18 cellular contexts compared by ENCODE assay signal in genomic region chr2:122481244-122481622, GRCh38.
"Had no signal": no experiment of that assay in that cellular context is flagged by ENCODE, and none has a peak within 500 bp of the region (broad histone marks: within the 10 kb centered on the region; RNA-seq: fewer than 3 reads in every experiment).

No MANE protein-coding gene starts in this region.

- H3K9me3 ChIP-seq: heart left ventricle, left lung, mucosa of descending colon, right lobe of liver, thoracic aorta, tibial nerve, upper lobe of left lung had no signal

- H3K9ac ChIP-seq: parathyroid adenoma had no signal

- H3K27me3 ChIP-seq: dorsolateral prefrontal cortex, heart left ventricle, hepatocyte, left lung, right lobe of liver, tibial nerve, upper lobe of left lung had no signal

- H3K27ac ChIP-seq: dorsolateral prefrontal cortex, heart left ventricle, hepatocyte, left lung, parathyroid adenoma, right lobe of liver, thoracic aorta, tibial nerve, upper lobe of left lung had no signal

- H2AFZ ChIP-seq: hepatocyte, parathyroid adenoma had no signal

- H3K4me2 ChIP-seq: hepatocyte had no signal

- H3K4me3 ChIP-seq: dorsolateral prefrontal cortex, heart left ventricle, hepatocyte, left lung, mucosa of descending colon, right lobe of liver, thoracic aorta, tibial nerve, upper lobe of left lung had no signal

- DNase-seq: dorsolateral prefrontal cortex; effector CD4-positive, alpha-beta T cell; heart left ventricle; left cardiac atrium; left lung; mesenchymal stem cell; mucosa of descending colon; naive B cell; right lobe of liver; small intestine; stimulated activated CD4-positive, alpha-beta T cell treated with anti-CD3 and anti-CD28 coated beads, Interleukin-15, amount 100 ng/mL, for 24 hours; stimulated activated CD4-positive, alpha-beta T cell treated with anti-CD3 and anti-CD28 coated beads, Interleukin-2, amount 100 ng/mL, for 48 hours; stimulated activated naive B cell treated with anti-CD40 and anti-IgM and Interleukin-4, amounts not matched to agents 10 μg/mL and 1 μg/mL and 100 μg/mL, for 72 hours; upper lobe of left lung had no signal

- H3K4me1 ChIP-seq: heart left ventricle, left lung, right lobe of liver, tibial nerve, upper lobe of left lung had no signal

- H3K36me3 ChIP-seq: heart left ventricle, left lung, right lobe of liver, thoracic aorta, tibial nerve, upper lobe of left lung had no signal
